ENCODE assay signal across 19 cellular contexts in the genomic region with DNA sequence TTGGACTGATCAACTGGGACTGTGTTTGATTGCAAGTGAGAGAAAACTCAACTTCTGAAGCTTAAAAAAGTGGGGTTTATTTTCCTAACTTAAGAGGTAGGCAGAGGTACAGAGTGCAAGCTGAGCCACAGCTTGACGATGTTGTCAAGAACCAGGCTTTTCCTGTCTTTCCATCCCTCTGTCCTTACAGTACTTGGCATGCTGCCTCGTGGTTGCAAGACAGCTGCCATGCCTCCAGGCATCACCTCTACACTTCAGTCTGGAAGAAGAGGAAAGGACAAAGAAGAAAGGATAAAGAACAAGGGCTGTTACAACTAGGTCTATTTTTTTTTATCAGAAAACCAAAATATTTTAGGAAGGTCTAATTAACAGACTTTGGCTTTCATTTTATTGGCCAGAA. TPM values are rescaled to one million over a fixed set of nuclear protein-coding genes. Genes with fewer than 3 reads are reported as not detected.
"Had no signal": no experiment of that assay in that cellular context is flagged by ENCODE, and none has a peak within 500 bp of the region (broad histone marks: within the 10 kb centered on the region; RNA-seq: fewer than 3 reads in every experiment).

No MANE protein-coding gene starts in this region.

- H3K4me3 Mint-ChIP-seq: activated CD8-positive, alpha-beta T cell treated with anti-CD3 and anti-CD28 coated beads, Interleukin-2, amount 10 ng/mL, durations not matched to agents 7 days and 5 days; activated naive CD8-positive, alpha-beta T cell treated with anti-CD3 and anti-CD28 coated beads, Interleukin-2, amount 50 U/mL, for 24 hours; activated T-helper 1 cell treated with anti-CD3 and anti-CD28 coated beads, Interleukin-12 subunit alpha, Interleukin-12 subunit beta, Interleukin-2, Interleukin-4 antibody, amounts not matched to agents 30 ng/mL and 10 ng/mL and 1 ng/mL, durations not matched to agents 14 hours and 24 hours and 36 hours; dendritic cell treated with granulocyte-macrophage colony-stimulating factor and Interleukin-4, amounts not matched to agents 40 ng/mL and 50 ng/mL, for 4 days; mesothelial cell of epicardium; natural killer cell; type B pancreatic cell had no signal

- H3K27ac Mint-ChIP-seq: activated CD8-positive, alpha-beta T cell treated with anti-CD3 and anti-CD28 coated beads, Interleukin-2, amount 10 ng/mL, durations not matched to agents 7 days and 5 days; activated naive CD8-positive, alpha-beta T cell treated with anti-CD3 and anti-CD28 coated beads, Interleukin-2, amount 50 U/mL, for 24 hours; activated T-helper 1 cell treated with anti-CD3 and anti-CD28 coated beads, Interleukin-12 subunit alpha, Interleukin-12 subunit beta, Interleukin-2, Interleukin-4 antibody, amounts not matched to agents 30 ng/mL and 10 ng/mL and 1 ng/mL, durations not matched to agents 14 hours and 24 hours and 36 hours; dendritic cell treated with granulocyte-macrophage colony-stimulating factor and Interleukin-4, amounts not matched to agents 40 ng/mL and 50 ng/mL, for 4 days; mesothelial cell of epicardium; natural killer cell; type B pancreatic cell had no signal

- H3K4me1 Mint-ChIP-seq: activated naive CD8-positive, alpha-beta T cell treated with anti-CD3 and anti-CD28 coated beads, Interleukin-2, amount 50 U/mL, for 24 hours; mesothelial cell of epicardium; natural killer cell had no signal

- H3K9me3 Mint-ChIP-seq: activated naive CD8-positive, alpha-beta T cell treated with anti-CD3 and anti-CD28 coated beads, Interleukin-2, amount 50 U/mL, for 24 hours; activated T-helper 1 cell treated with anti-CD3 and anti-CD28 coated beads, Interleukin-12 subunit alpha, Interleukin-12 subunit beta, Interleukin-2, Interleukin-4 antibody, amounts not matched to agents 30 ng/mL and 10 ng/mL and 1 ng/mL, durations not matched to agents 14 hours and 24 hours and 36 hours; dendritic cell treated with granulocyte-macrophage colony-stimulating factor and Interleukin-4, amounts not matched to agents 40 ng/mL and 50 ng/mL, for 4 days; natural killer cell had no signal

- ATAC-seq: activated CD8-positive, alpha-beta T cell treated with anti-CD3 and anti-CD28 coated beads, Interleukin-2, amount 10 ng/mL, durations not matched to agents 7 days and 5 days; activated naive CD8-positive, alpha-beta T cell treated with anti-CD3 and anti-CD28 coated beads, Interleukin-2, amount 50 U/mL, for 24 hours; left lobe of liver; natural killer cell had no signal

- H3K27me3 Mint-ChIP-seq: activated naive CD8-positive, alpha-beta T cell treated with anti-CD3 and anti-CD28 coated beads, Interleukin-2, amount 50 U/mL, for 24 hours; dendritic cell treated with granulocyte-macrophage colony-stimulating factor and Interleukin-4, amounts not matched to agents 40 ng/mL and 50 ng/mL, for 4 days; type B pancreatic cell had no signal

- H3K36me3 Mint-ChIP-seq: mesothelial cell of epicardium, natural killer cell, type B pancreatic cell had no signal

- DNase-seq: activated CD4-positive, alpha-beta T cell treated with anti-CD3 and anti-CD28 coated beads, Interleukin-2, amount 50 U/mL, for 1 hour; activated CD4-positive, CD25-positive, alpha-beta regulatory T cell treated with anti-CD3 and anti-CD28 coated beads, Interleukin-2, amount 50 U/mL, for 72 hours; activated CD8-positive, alpha-beta T cell treated with anti-CD3 and anti-CD28 coated beads, Interleukin-2, amount 10 ng/mL, durations not matched to agents 7 days and 5 days; activated gamma-delta T cell; activated naive CD4-positive, alpha-beta T cell treated with anti-CD3 and anti-CD28 coated beads, Interleukin-2, amount 50 U/mL, for 16 hours; activated naive CD8-positive, alpha-beta T cell treated with anti-CD3 and anti-CD28 coated beads, Interleukin-2, amount 50 U/mL, for 24 hours; effector memory CD4-positive, alpha-beta T cell; esophagus squamous epithelium; natural killer cell; spleen; stimulated activated CD4-positive, alpha-beta T cell treated with anti-CD3 and anti-CD28 coated beads, Interleukin-4, amount 100 ng/mL, for 1 hour; stimulated activated naive CD4-positive, alpha-beta T cell treated with Interleukin-2 at 50 U/mL for 16 hours; WERI-Rb-1 had no signal

RNA-seq across cellular contexts. Expression of a gene that starts 51.8 kb away (rescaled TPM):
- total RNA-seq: activated CD8-positive, alpha-beta T cell treated with anti-CD3 and anti-CD28 coated beads, Interleukin-2, amount 10 ng/mL, durations not matched to agents 7 days and 5 days; activated T-helper 1 cell treated with anti-CD3 and anti-CD28 coated beads, Interleukin-12 subunit alpha, Interleukin-12 subunit beta, Interleukin-2, Interleukin-4 antibody, amounts not matched to agents 30 ng/mL and 10 ng/mL and 1 ng/mL, durations not matched to agents 14 hours and 24 hours and 36 hours; natural killer cell; T-helper 2 cell treated with Interferon-gamma antibody and Interleukin-4, amounts not matched to agents 100 ng/mL and 5 ng/mL, for 36 hours had no signal
